Comparison of ENCODE assay signal across 17 cellular contexts in genomic region chr6:136991614-136992013, GRCh38.
"Had no signal": no experiment of that assay in that cellular context is flagged by ENCODE, and none has a peak within 500 bp of the region (broad histone marks: within the 10 kb centered on the region; RNA-seq: fewer than 3 reads in every experiment).

No MANE protein-coding gene starts in this region.

- H3K27ac ChIP-seq: coronary artery, epithelial cell of prostate, gastroesophageal sphincter, right lobe of liver, stomach, transverse colon had no signal

- H3K4me3 ChIP-seq: coronary artery, gastroesophageal sphincter, right lobe of liver, stomach, transverse colon had no signal

- DNase-seq: activated CD4-positive, alpha-beta memory T cell treated with anti-CD3 and anti-CD28 coated beads, Interleukin-2, amount 10 ng/mL, durations not matched to agents 7 days and 5 days; activated CD4-positive, alpha-beta T cell treated with anti-CD3 and anti-CD28 coated beads, Interleukin-2, amount 10 ng/mL, durations not matched to agents 24 days and 14 days; activated effector memory CD4-positive, alpha-beta T cell treated with anti-CD3 and anti-CD28 coated beads, Interleukin-2, amount 50 U/mL, for 16 hours; activated naive CD4-positive, alpha-beta T cell treated with anti-CD3 and anti-CD28 coated beads, Interleukin-2, amount 10 ng/mL, durations not matched to agents 7 days and 5 days; amygdala; cerebellar nuclear complex; head of caudate nucleus; hypothalamus; nucleus accumbens; right lobe of liver; small intestine; stomach; T-helper 9 cell; transverse colon had no signal
